28 cellular contexts compared by ENCODE assay signal in genomic region chr4:112403072-112403945, GRCh38.
DNase-seq lines count a peak whose midpoint lies in the region; ATAC-seq and TF ChIP-seq lines count a peak whose summit lies in the region.
"Had no signal": no experiment of that assay in that cellular context is flagged by ENCODE, and none has a peak within 500 bp of the region (broad histone marks: within the 10 kb centered on the region; RNA-seq: fewer than 3 reads in every experiment).

No MANE protein-coding gene starts in this region.

- H3K4me2 ChIP-seq in GM23338, result peak overlapping the region; percentile 68

- H3K36me3 Mint-ChIP-seq in GM23338 (ENCODE audit: low read depth) (no peaks in the 10 kb centered on the region), brain (peaks cover 4% of the 10 kb centered on the region)
- peaks cover 3% of the 10 kb centered on the region for H3K36me3 Mint-ChIP-seq in activated naive CD4-positive, alpha-beta T cell treated with anti-CD3 and anti-CD28 coated beads, Interleukin-2, amount 10 ng/mL, durations not matched to agents 7 days and 5 days
- H3K36me3 Mint-ChIP-seq in CD4-positive, alpha-beta T cell (ENCODE audit: low read depth), result peaks cover 42% of the 10 kb centered on the region

- peak; percentile 33 for DNase-seq in GM23338 (ENCODE audit: low spot score)
- peak; percentile 68 for DNase-seq in putamen (ENCODE audit: low spot score)
- DNase-seq in Kasumi-1 (lab: John Stamatoyannopoulos, UW), result no peak
- no peak for DNase-seq in activated naive CD4-positive, alpha-beta T cell treated with anti-CD3 and anti-CD28 coated beads, Interleukin-2, amount 10 ng/mL, durations not matched to agents 7 days and 5 days
- DNase-seq in CD4-positive, alpha-beta T cell, result no peak
- DNase-seq in NOMO-1 treated with dmso at 0.1 percent for 144 hours (lab: John Stamatoyannopoulos, UW; ENCODE audit: unreplicated experiment), result no peak
- DNase-seq: activated B cell treated with CpG ODN at 0.5 μM for 24 hours; activated CD4-positive, alpha-beta T cell treated with anti-CD3 and anti-CD28 coated beads, Interleukin-2, amount 50 U/mL, for 48 hours; activated CD8-positive, alpha-beta memory T cell treated with anti-CD3 and anti-CD28 coated beads, Interleukin-2, amount 50 U/mL, for 48 hours; activated naive CD8-positive, alpha-beta T cell treated with anti-CD3 and anti-CD28 coated beads, Interleukin-2, amount 50 U/mL, for 24 hours; brain microvascular endothelial cell; CD4-positive, CD25-positive, alpha-beta regulatory T cell; colonic mucosa; DMS153; esophagus squamous epithelium; HFFc6; NCI-H1436; NCI-H2171 treated with DMSO at 0.1 percent for 48 hours; nephron progenitor cell; psoas muscle; small intestine; stimulated activated naive B cell treated with anti-CD40 and anti-IgM and Interleukin-4, amounts not matched to agents 10 μg/mL and 1 μg/mL and 100 μg/mL, for 72 hours; T-helper 9 cell had no signal

- H3K9me2 ChIP-seq in GM23338 (ENCODE audit: insufficient read depth), result peaks cover 5% of the 10 kb centered on the region; the same call in 1 of the 2 replicates

- H3K4me3 ChIP-seq in GM23338 (peak overlapping the region; percentile 23), iPS-18c (ENCODE audit: insufficient read depth, low read depth, low read length) (peak overlapping the region; percentile 10)
- H3K4me3 ChIP-seq: colonic mucosa, esophagus squamous epithelium, GM12878, psoas muscle had no signal

- POLR2A ChIA-PET in CD4-positive, alpha-beta T cell (lab: Charles Lee), result no interaction called here

- H3F3A ChIP-seq in GM23338 (replicated peaks; ENCODE audit: low read depth), result no peaks in the 10 kb centered on the region

- intact Hi-C loops in CD4-positive, alpha-beta T cell (cut with DNase I, micrococcal nuclease), result no loop called here

- H3K9me3 Mint-ChIP-seq in GM23338 (no peaks in the 10 kb centered on the region), brain (peaks cover 0 to 16% (median 9%) of the 10 kb centered on the region in 5 experiments)
- H3K9me3 Mint-ChIP-seq in activated naive CD4-positive, alpha-beta T cell treated with anti-CD3 and anti-CD28 coated beads, Interleukin-2, amount 10 ng/mL, durations not matched to agents 7 days and 5 days, result no peaks in the 10 kb centered on the region
- H3K9me3 Mint-ChIP-seq in CD4-positive, alpha-beta T cell, result no peaks in the 10 kb centered on the region
- H3K9me3 Mint-ChIP-seq: CD4-positive, CD25-positive, alpha-beta regulatory T cell; HFFc6 had no signal

- no peak overlapping the region for H2AFZ ChIP-seq in GM23338

- CTCF ChIA-PET in activated naive CD4-positive, alpha-beta T cell treated with anti-CD3 and anti-CD28 coated beads, Interleukin-2, amount 10 ng/mL, durations not matched to agents 7 days and 5 days (lab: Charles Lee), result no interaction called here
- CTCF ChIA-PET in CD4-positive, alpha-beta T cell (lab: Charles Lee), result no interaction called here

- H3K27ac Mint-ChIP-seq in GM23338 (no peak overlapping the region), brain (peak overlapping the region; percentile 2 to 84 (median 73))
- no peak overlapping the region for H3K27ac Mint-ChIP-seq in activated naive CD4-positive, alpha-beta T cell treated with anti-CD3 and anti-CD28 coated beads, Interleukin-2, amount 10 ng/mL, durations not matched to agents 7 days and 5 days
- H3K27ac Mint-ChIP-seq in CD4-positive, alpha-beta T cell, result no peak overlapping the region
- H3K27ac Mint-ChIP-seq: activated B cell treated with CpG ODN at 0.5 μM for 24 hours; activated naive CD8-positive, alpha-beta T cell treated with anti-CD3 and anti-CD28 coated beads, Interleukin-2, amount 50 U/mL, for 24 hours; CD4-positive, CD25-positive, alpha-beta regulatory T cell; HFFc6; nephron progenitor cell; stimulated activated naive B cell treated with anti-CD40 and anti-IgM and Interleukin-4, amounts not matched to agents 10 μg/mL and 1 μg/mL and 100 μg/mL, for 72 hours had no signal

- H3K27ac ChIP-seq in GM23338 (ENCODE audit: low read depth), result no peak overlapping the region
- H3K27ac ChIP-seq in CD4-positive, alpha-beta T cell (ENCODE audit: low read depth, low read length), result no peak overlapping the region
- H3K27ac ChIP-seq: brain microvascular endothelial cell, colonic mucosa, esophagus squamous epithelium, psoas muscle had no signal

- H3K79me2 ChIP-seq in GM23338 (replicated peaks; ENCODE audit: insufficient read depth), result no peaks in the 10 kb centered on the region

- no peaks in the 10 kb centered on the region for H3K9me3 ChIP-seq in iPS-18c (ENCODE audit: control insufficient read depth, insufficient read depth, low read length)
- H3K9me3 ChIP-seq in CD4-positive, alpha-beta T cell (ENCODE audit: control insufficient read depth, low read length), result no peaks in the 10 kb centered on the region
- H3K9me3 ChIP-seq: colonic mucosa, esophagus squamous epithelium, psoas muscle had no signal

- H3K4me1 Mint-ChIP-seq in GM23338, result peaks cover 23% of the 10 kb centered on the region
- H3K4me1 Mint-ChIP-seq in brain, result peaks cover 43% of the 10 kb centered on the region
- H3K4me1 Mint-ChIP-seq in activated naive CD4-positive, alpha-beta T cell treated with anti-CD3 and anti-CD28 coated beads, Interleukin-2, amount 10 ng/mL, durations not matched to agents 7 days and 5 days, result no peaks in the 10 kb centered on the region
- no peaks in the 10 kb centered on the region for H3K4me1 Mint-ChIP-seq in CD4-positive, alpha-beta T cell (ENCODE audit: low read depth)
- H3K4me1 Mint-ChIP-seq: activated B cell treated with CpG ODN at 0.5 μM for 24 hours; activated naive CD8-positive, alpha-beta T cell treated with anti-CD3 and anti-CD28 coated beads, Interleukin-2, amount 50 U/mL, for 24 hours; CD4-positive, CD25-positive, alpha-beta regulatory T cell; stimulated activated naive B cell treated with anti-CD40 and anti-IgM and Interleukin-4, amounts not matched to agents 10 μg/mL and 1 μg/mL and 100 μg/mL, for 72 hours had no signal

- 0 out of 2 replicates have a peak, but pooled peaks cover 3% of the 10 kb centered on the region for H3K27me3 ChIP-seq in GM23338 (ENCODE audit: insufficient read depth)
- H3K27me3 ChIP-seq in CD4-positive, alpha-beta T cell (ENCODE audit: control insufficient read depth, insufficient read depth, low read length), result no peaks in the 10 kb centered on the region
- H3K27me3 ChIP-seq: brain microvascular endothelial cell, colonic mucosa, esophagus squamous epithelium had no signal

- TF ChIP-seq CTCF in GM23338 (conservative IDR thresholded peaks at IDR 0.05; ENCODE audit: low read depth in 2 of 2), result no peak
- TF ChIP-seq CTCF in brain (conservative IDR thresholded peaks at IDR 0.05), result no peak
- TF ChIP-seq CTCF in CD4-positive, alpha-beta T cell (IDR thresholded peaks at IDR 0.05), result no peak

- peaks cover 24% of the 10 kb centered on the region for H3K4me1 ChIP-seq in GM23338 (ENCODE audit: insufficient read depth)
- H3K4me1 ChIP-seq: colonic mucosa, esophagus squamous epithelium, psoas muscle had no signal

- no peaks in the 10 kb centered on the region for H3K27me3 Mint-ChIP-seq in GM23338 (ENCODE audit: insufficient read depth, low read depth, poor library complexity)
- H3K27me3 Mint-ChIP-seq in brain, result peaks cover 8% of the 10 kb centered on the region
- no peaks in the 10 kb centered on the region for H3K27me3 Mint-ChIP-seq in activated naive CD4-positive, alpha-beta T cell treated with anti-CD3 and anti-CD28 coated beads, Interleukin-2, amount 10 ng/mL, durations not matched to agents 7 days and 5 days
- H3K27me3 Mint-ChIP-seq in CD4-positive, alpha-beta T cell, result no peaks in the 10 kb centered on the region
- H3K27me3 Mint-ChIP-seq: activated B cell treated with CpG ODN at 0.5 μM for 24 hours; activated naive CD8-positive, alpha-beta T cell treated with anti-CD3 and anti-CD28 coated beads, Interleukin-2, amount 50 U/mL, for 24 hours; CD4-positive, CD25-positive, alpha-beta regulatory T cell; stimulated activated naive B cell treated with anti-CD40 and anti-IgM and Interleukin-4, amounts not matched to agents 10 μg/mL and 1 μg/mL and 100 μg/mL, for 72 hours had no signal

- no peaks in the 10 kb centered on the region for H4K20me1 ChIP-seq in GM23338 (replicated peaks; ENCODE audit: insufficient read depth)

- peak; percentile 75 for ATAC-seq in GM23338
- no peak for ATAC-seq in CD4-positive, alpha-beta T cell (ENCODE audit: poor library complexity)
- ATAC-seq: activated naive CD8-positive, alpha-beta T cell treated with anti-CD3 and anti-CD28 coated beads, Interleukin-2, amount 50 U/mL, for 24 hours; GM12878; HepG2; left lobe of liver; psoas muscle; stimulated activated naive B cell treated with anti-CD40 and anti-IgM and Interleukin-4, amounts not matched to agents 10 μg/mL and 1 μg/mL and 100 μg/mL, for 72 hours had no signal

- no peaks in the 10 kb centered on the region for H3K36me3 ChIP-seq in GM23338 (ENCODE audit: insufficient read depth)
- H3K36me3 ChIP-seq: brain microvascular endothelial cell, colonic mucosa, esophagus squamous epithelium had no signal

- H3K4me3 Mint-ChIP-seq in GM23338, result peak overlapping the region; percentile 9; the same call in 1 of the 3 replicates
- peak overlapping the region in 4 of 5 experiments; percentile 23 to 75 (median 67) for H3K4me3 Mint-ChIP-seq in brain
- no peak overlapping the region for H3K4me3 Mint-ChIP-seq in activated naive CD4-positive, alpha-beta T cell treated with anti-CD3 and anti-CD28 coated beads, Interleukin-2, amount 10 ng/mL, durations not matched to agents 7 days and 5 days
- no peak overlapping the region for H3K4me3 Mint-ChIP-seq in CD4-positive, alpha-beta T cell
- H3K4me3 Mint-ChIP-seq: activated B cell treated with CpG ODN at 0.5 μM for 24 hours; activated naive CD8-positive, alpha-beta T cell treated with anti-CD3 and anti-CD28 coated beads, Interleukin-2, amount 50 U/mL, for 24 hours; CD4-positive, CD25-positive, alpha-beta regulatory T cell; HFFc6; nephron progenitor cell; stimulated activated naive B cell treated with anti-CD40 and anti-IgM and Interleukin-4, amounts not matched to agents 10 μg/mL and 1 μg/mL and 100 μg/mL, for 72 hours had no signal

TF ChIP-seq in GM23338, 12 proteins besides CTCF, POLR2A, EP300 and RAD21 (continues in another document):
- TF ChIP-seq ZNF331 (CRISPR knock-in tag; IDR thresholded peaks at IDR 0.05; ENCODE audit: low read depth), result no peak
- TF ChIP-seq EZH2phosphoT487 (IDR thresholded peaks at IDR 0.05; ENCODE audit: unreplicated experiment), result no peak
- no peak for TF ChIP-seq NANOG (IDR thresholded peaks at IDR 0.05; ENCODE audit: borderline replicate concordance)
- no peak for TF ChIP-seq POLR2AphosphoS5 (IDR thresholded peaks at IDR 0.05; ENCODE audit: low read depth)
- no peak for TF ChIP-seq STAT1 (IDR thresholded peaks at IDR 0.05; ENCODE audit: unreplicated experiment)

Comparison
In these comparisons a context has a peak if more than half of its experiments do, and no peak if none do; other contexts are left out.
1. DNase-seq: peak in GM23338 (single experiment) and putamen (single experiment); none in Kasumi-1 (0 of 2), activated naive CD4-positive, alpha-beta T cell treated with anti-CD3 and anti-CD28 coated beads, Interleukin-2, amount 10 ng/mL, durations not matched to agents 7 days and 5 days (single experiment), CD4-positive, alpha-beta T cell (0 of 10) and NOMO-1 treated with dmso at 0.1 percent for 144 hours (single experiment).
2. H3K27ac Mint-ChIP-seq: peak in brain (5 of 5); none in GM23338 (single experiment), activated naive CD4-positive, alpha-beta T cell treated with anti-CD3 and anti-CD28 coated beads, Interleukin-2, amount 10 ng/mL, durations not matched to agents 7 days and 5 days (single experiment) and CD4-positive, alpha-beta T cell (single experiment).
3. H3K4me3 Mint-ChIP-seq: peak in GM23338 (single experiment) and brain (4 of 5); none in activated naive CD4-positive, alpha-beta T cell treated with anti-CD3 and anti-CD28 coated beads, Interleukin-2, amount 10 ng/mL, durations not matched to agents 7 days and 5 days (single experiment) and CD4-positive, alpha-beta T cell (single experiment).